ENCODE assay signal across 22 cellular contexts in genomic region chr2:71611247-71611646, GRCh38.
DNase-seq lines count a peak whose midpoint lies in the region; ATAC-seq and TF ChIP-seq lines count a peak whose summit lies in the region.
"Had no signal": no experiment of that assay in that cellular context is flagged by ENCODE, and none has a peak within 500 bp of the region (broad histone marks: within the 10 kb centered on the region; RNA-seq: fewer than 3 reads in every experiment).

No MANE protein-coding gene starts in this region.

- intact Hi-C loops in left cardiac atrium (cut with DNase I), result loop anchor here in 1 of 2 donors (10.0 kb wide), 1 partner anchor 84 kb away; no protein-coding TSS in a partner anchor
- intact Hi-C loops in Right ventricle myocardium superior (cut with DNase I), result loop anchor here (5.0 to 10.0 kb wide), 2 partner anchors 191 to 534 kb away; partner anchors contain the start of gene CYP26B1
- intact Hi-C loops in Caco-2 (cut with micrococcal nuclease; ENCODE audit: unreplicated experiment), result loop anchor here (5.0 kb wide), 1 partner anchor 541 kb away; no protein-coding TSS in a partner anchor

- H3K36me3 ChIP-seq in Caco-2 (ENCODE audit: control insufficient read depth, insufficient read depth, low read length), result no peaks in the 10 kb centered on the region
- H3K36me3 ChIP-seq: esophagus squamous epithelium had no signal

- no peak overlapping the region for H3K4me3 Mint-ChIP-seq in neural crest cell
- H3K4me3 Mint-ChIP-seq in Caco-2 (ENCODE audit: unreplicated experiment), result no peak overlapping the region
- H3K4me3 Mint-ChIP-seq: CD4-positive, alpha-beta memory T cell; IgD-negative memory B cell; memory B cell; naive thymus-derived CD4-positive, alpha-beta T cell; T-helper 2 cell treated with Interferon-gamma antibody and Interleukin-4, amounts not matched to agents 5 μg/mL and 100 μg/mL, for 36 hours had no signal

- H3K4me1 Mint-ChIP-seq in neural crest cell (no peaks in the 10 kb centered on the region), Caco-2 (ENCODE audit: low read depth, unreplicated experiment) (no peaks in the 10 kb centered on the region)
- H3K4me1 Mint-ChIP-seq: CD4-positive, alpha-beta memory T cell; IgD-negative memory B cell; memory B cell had no signal

- no peaks in the 10 kb centered on the region for H3K4me1 ChIP-seq in Caco-2

- H3K27ac Mint-ChIP-seq in neural crest cell (ENCODE audit: unreplicated experiment) (peak overlapping the region; percentile 43), Caco-2 (ENCODE audit: unreplicated experiment) (no peak overlapping the region)
- H3K27ac Mint-ChIP-seq: CD4-positive, alpha-beta memory T cell; IgD-negative memory B cell; memory B cell; naive thymus-derived CD4-positive, alpha-beta T cell; T-helper 2 cell treated with Interferon-gamma antibody and Interleukin-4, amounts not matched to agents 5 μg/mL and 100 μg/mL, for 36 hours had no signal

- H3K9me3 Mint-ChIP-seq in neural crest cell (no peaks in the 10 kb centered on the region), Caco-2 (ENCODE audit: unreplicated experiment) (no peaks in the 10 kb centered on the region)
- H3K9me3 Mint-ChIP-seq: CD4-positive, alpha-beta memory T cell; IgD-negative memory B cell; memory B cell; naive thymus-derived CD4-positive, alpha-beta T cell; T-helper 2 cell treated with Interferon-gamma antibody and Interleukin-4, amounts not matched to agents 5 μg/mL and 100 μg/mL, for 36 hours had no signal

- H3K4me3 ChIP-seq in coronary artery, result no peak overlapping the region
- no peak overlapping the region for H3K4me3 ChIP-seq in Caco-2 (ENCODE audit: low read depth, low read length)
- H3K4me3 ChIP-seq: esophagus squamous epithelium had no signal

- TF ChIP-seq CTCF in coronary artery (IDR thresholded peaks at IDR 0.05), result no peak
- no peak for TF ChIP-seq CTCF in neural crest cell (conservative IDR thresholded peaks at IDR 0.05)
- no peak for TF ChIP-seq CTCF in Caco-2 (IDR thresholded peaks at IDR 0.05; ENCODE audit: insufficient read depth in 1 of 2, low read depth in 1 of 2, low read length in 1 of 2, severe bottlenecking in 1 of 2, unreplicated experiment in 1 of 2)

- no TSS peak for BruUV-seq in Caco-2 (replicated peaks; lab: Mats Ljungman, UMichigan)

- H3K27me3 Mint-ChIP-seq in neural crest cell (ENCODE audit: low read depth), result peaks cover 19% of the 10 kb centered on the region
- peaks cover 8% of the 10 kb centered on the region for H3K27me3 Mint-ChIP-seq in Caco-2 (ENCODE audit: insufficient read depth, unreplicated experiment)
- H3K27me3 Mint-ChIP-seq: IgD-negative memory B cell had no signal

- POLR2A ChIA-PET in Caco-2 (lab: Charles Lee), result no interaction called here

- ATAC-seq in left cardiac atrium, result no peak
- no peak for ATAC-seq in Right ventricle myocardium superior (ENCODE audit: poor library complexity)
- ATAC-seq in HG03460 (IDR thresholded peaks at IDR 0.05; ENCODE audit: unreplicated experiment), result no peak
- ATAC-seq: naive thymus-derived CD4-positive, alpha-beta T cell had no signal

- H3K9me3 ChIP-seq in Caco-2, result no peaks in the 10 kb centered on the region
- H3K9me3 ChIP-seq: esophagus squamous epithelium had no signal

- H3K36me3 Mint-ChIP-seq in neural crest cell (ENCODE audit: low read depth), result no peaks in the 10 kb centered on the region
- H3K36me3 Mint-ChIP-seq in Caco-2 (ENCODE audit: insufficient read depth, unreplicated experiment), result no peaks in the 10 kb centered on the region
- H3K36me3 Mint-ChIP-seq: CD4-positive, alpha-beta memory T cell; IgD-negative memory B cell; memory B cell; naive thymus-derived CD4-positive, alpha-beta T cell had no signal

- CTCF ChIA-PET in Caco-2 (lab: Charles Lee), result no interaction called here

- peak; percentile 10 for DNase-seq in left cardiac atrium
- DNase-seq in Right ventricle myocardium superior, result no peak
- DNase-seq in coronary artery (ENCODE audit: low spot score), result peak; percentile 50
- DNase-seq in neural crest cell (ENCODE audit: low read depth, low spot score), result no peak
- DNase-seq in ureter (ENCODE audit: low spot score), result peak; percentile 20
- DNase-seq in Caco-2, result no peak
- DNase-seq in hippocampal formation (lab: John Stamatoyannopoulos, UW), result no peak
- DNase-seq: activated gamma-delta T cell treated with Interleukin-2 at 50 U/mL for 16 hours; amygdala; caudate nucleus; CD4-positive, alpha-beta memory T cell; DMS79 treated with DMSO at 0.1 percent for 48 hours; effector CD4-positive, alpha-beta T cell; esophagus squamous epithelium; MM.1S; NCI-H146; NCI-H82 had no signal

- H3K27ac ChIP-seq in coronary artery, result no peak overlapping the region
- H3K27ac ChIP-seq: esophagus squamous epithelium had no signal

- no peaks in the 10 kb centered on the region; the same call in 1 of the 2 replicates for H3K27me3 ChIP-seq in Caco-2 (replicated peaks; ENCODE audit: control insufficient read depth, insufficient read depth, low read length)
- H3K27me3 ChIP-seq: esophagus squamous epithelium had no signal

Comparison
In these comparisons a context has a peak if more than half of its experiments do, and no peak if none do; other contexts are left out.
1. DNase-seq: peak in left cardiac atrium (single experiment), coronary artery (single experiment) and ureter (single experiment); none in Right ventricle myocardium superior (single experiment), neural crest cell (single experiment), Caco-2 (0 of 2) and hippocampal formation (0 of 2).